In the genomic region with DNA sequence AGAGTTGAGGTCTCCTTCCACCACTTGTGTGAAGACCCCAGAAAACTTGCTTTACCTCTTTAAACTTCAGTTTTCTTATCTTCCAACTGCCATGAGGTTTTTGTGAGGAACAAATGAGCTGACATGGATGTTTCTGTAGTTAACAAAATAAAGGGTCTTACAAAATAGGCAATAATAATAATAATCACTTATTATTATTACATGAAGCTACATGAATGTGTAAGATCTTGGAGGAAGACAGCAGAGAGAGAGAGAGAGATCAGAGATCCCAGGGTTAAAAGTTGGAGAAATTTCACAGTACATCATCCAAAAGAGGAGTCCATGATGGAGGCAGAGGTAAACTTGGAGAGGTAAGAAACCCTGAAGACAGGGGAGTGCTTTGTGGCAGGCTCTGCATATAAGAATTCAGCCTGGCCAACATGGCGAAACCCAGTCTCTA, we compare ENCODE assay signal across 9 cellular contexts. TPM values are rescaled to one million over a fixed set of nuclear protein-coding genes. Genes with fewer than 3 reads are reported as not detected.
A peak's percentile ranks its signal among the peaks of the same experiment; 100 is the strongest.
DNase-seq lines count a peak whose midpoint lies in the region; ATAC-seq and TF ChIP-seq lines count a peak whose summit lies in the region.
"Had no signal": no experiment of that assay in that cellular context is flagged by ENCODE, and none has a peak within 500 bp of the region (broad histone marks: within the 10 kb centered on the region; RNA-seq: fewer than 3 reads in every experiment).

No MANE protein-coding gene starts in this region.

- no peak overlapping the region for H3K4me3 Mint-ChIP-seq in T-helper 1 cell treated with Interleukin-12 subunit alpha and Interleukin-12 subunit beta and Interleukin-4 antibody, amounts not matched to agents 30 μg/mL and 1 μg/mL, for 36 hours
- H3K4me3 Mint-ChIP-seq in IgD-negative memory B cell, result peak overlapping the region in 2 of 4 donors; percentile 49 to 89
- H3K4me3 Mint-ChIP-seq in mesothelial cell of epicardium, result no peak overlapping the region

- H3K36me3 Mint-ChIP-seq in T-helper 1 cell treated with Interleukin-12 subunit alpha and Interleukin-12 subunit beta and Interleukin-4 antibody, amounts not matched to agents 30 μg/mL and 1 μg/mL, for 36 hours (ENCODE audit: low read depth), result peaks cover 21% of the 10 kb centered on the region
- H3K36me3 Mint-ChIP-seq in IgD-negative memory B cell, result peaks cover 11% of the 10 kb centered on the region
- H3K36me3 Mint-ChIP-seq in mesothelial cell of epicardium, result peaks cover 16% of the 10 kb centered on the region

- H3K4me1 Mint-ChIP-seq in T-helper 1 cell treated with Interleukin-12 subunit alpha and Interleukin-12 subunit beta and Interleukin-4 antibody, amounts not matched to agents 30 μg/mL and 1 μg/mL, for 36 hours (ENCODE audit: low read depth), result peaks cover 22% of the 10 kb centered on the region
- H3K4me1 Mint-ChIP-seq in IgD-negative memory B cell (peaks cover 27 to 41% (median 27%) of the 10 kb centered on the region in 3 donors), mesothelial cell of epicardium (peaks cover 23% of the 10 kb centered on the region)

- TF ChIP-seq CTCF in VCaP (conservative IDR thresholded peaks at IDR 0.05), result no peak
- TF ChIP-seq CTCF in mesothelial cell of epicardium (IDR thresholded peaks at IDR 0.05; ENCODE audit: unreplicated experiment), result no peak

- peak overlapping the region; percentile 92 for H3K27ac ChIP-seq in VCaP

- ATAC-seq in GM21576 (IDR thresholded peaks at IDR 0.05; ENCODE audit: unreplicated experiment), result no peak

- H3K27me3 Mint-ChIP-seq in T-helper 1 cell treated with Interleukin-12 subunit alpha and Interleukin-12 subunit beta and Interleukin-4 antibody, amounts not matched to agents 30 μg/mL and 1 μg/mL, for 36 hours (ENCODE audit: low read depth), result no peaks in the 10 kb centered on the region
- H3K27me3 Mint-ChIP-seq in IgD-negative memory B cell, result peaks cover 2% of the 10 kb centered on the region
- no peaks in the 10 kb centered on the region for H3K27me3 Mint-ChIP-seq in mesothelial cell of epicardium (ENCODE audit: low read depth)

- no peaks in the 10 kb centered on the region for H3K9me3 Mint-ChIP-seq in T-helper 1 cell treated with Interleukin-12 subunit alpha and Interleukin-12 subunit beta and Interleukin-4 antibody, amounts not matched to agents 30 μg/mL and 1 μg/mL, for 36 hours
- H3K9me3 Mint-ChIP-seq in IgD-negative memory B cell (no peaks in the 10 kb centered on the region), mesothelial cell of epicardium (no peaks in the 10 kb centered on the region)

- peak overlapping the region; percentile 63 for H3K27ac Mint-ChIP-seq in T-helper 1 cell treated with Interleukin-12 subunit alpha and Interleukin-12 subunit beta and Interleukin-4 antibody, amounts not matched to agents 30 μg/mL and 1 μg/mL, for 36 hours
- peak overlapping the region; percentile 75 to 96 (median 93) for H3K27ac Mint-ChIP-seq in IgD-negative memory B cell
- H3K27ac Mint-ChIP-seq in mesothelial cell of epicardium, result peak overlapping the region; percentile 27

- DNase-seq in T-helper 1 cell (no peak), mesothelial cell of epicardium (ENCODE audit: low spot score in 2 of 2, unreplicated experiment in 2 of 2) (no peak), cerebellar nuclear complex (lab: John Stamatoyannopoulos, UW) (no peak), NCI-H2107 (lab: John Stamatoyannopoulos, UW) (no peak)
- DNase-seq: SHP77 treated with DMSO at 0.1 percent for 48 hours had no signal

RNA-seq across cellular contexts. Expression of a gene that starts 10.7 kb away (rescaled TPM):
- 13.3 TPM for polyA plus RNA-seq in IgD-negative memory B cell
- 30.6 to 33.7 TPM (median 31.9 TPM) in 3 replicates for total RNA-seq in mesothelial cell of epicardium

RNA-seq across cellular contexts. Expression of a gene that starts 36.3 kb away (rescaled TPM):
- 29.2 TPM for polyA plus RNA-seq in IgD-negative memory B cell
- total RNA-seq in mesothelial cell of epicardium, result 23.3 to 25.5 TPM (median 25.0 TPM) in 3 replicates

Comparison
In these comparisons a context has a peak if more than half of its experiments do, and no peak if none do; other contexts are left out.
1. H3K27ac Mint-ChIP-seq: peak in every context shown above with its lines; median percentile 93 in IgD-negative memory B cell; 63 in T-helper 1 cell treated with Interleukin-12 subunit alpha and Interleukin-12 subunit beta and Interleukin-4 antibody, amounts not matched to agents 30 μg/mL and 1 μg/mL, for 36 hours; 27 in mesothelial cell of epicardium.